Comparison of ENCODE assay signal across 8 cellular contexts in the genomic region with DNA sequence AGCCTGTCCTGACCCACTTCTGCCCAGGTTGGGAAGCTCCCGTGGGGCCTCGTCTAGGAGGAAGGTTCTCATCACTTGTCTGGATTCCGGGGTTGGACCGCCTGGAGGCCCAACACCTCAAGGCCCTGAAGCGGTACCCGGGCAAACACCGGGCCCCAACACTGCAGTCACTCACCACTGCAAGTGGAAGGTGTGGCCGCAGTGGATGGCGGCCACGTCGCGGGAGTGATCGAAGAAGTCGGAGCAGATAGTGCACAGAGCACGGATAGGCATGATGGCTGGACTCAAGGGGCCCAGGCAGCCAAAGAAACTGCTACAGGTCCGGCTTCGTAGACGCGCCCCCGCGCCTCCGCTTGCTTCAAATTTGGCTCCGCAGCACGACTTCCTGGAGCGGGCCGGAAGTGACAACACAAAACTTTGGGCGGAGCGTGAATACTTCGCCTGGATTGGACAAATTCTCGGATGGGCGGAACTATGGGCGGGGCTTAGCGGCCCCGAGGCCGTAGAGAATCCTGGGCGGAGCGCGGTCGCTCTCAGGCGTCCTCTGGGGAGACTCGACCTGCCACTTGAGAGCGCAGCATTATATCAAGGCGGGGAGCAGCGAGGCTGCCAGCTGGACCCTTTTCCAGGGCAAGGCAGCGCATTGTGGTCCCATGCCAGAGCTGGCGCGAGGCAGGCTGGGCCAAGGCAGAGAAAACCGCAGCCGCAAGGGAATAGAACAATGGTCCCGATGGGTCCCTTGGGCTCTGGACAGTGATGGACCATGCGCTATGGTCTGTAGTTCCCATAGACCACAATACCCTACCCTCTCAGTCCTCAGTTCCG. TPM values are rescaled to one million over a fixed set of nuclear protein-coding genes. Genes with fewer than 3 reads are reported as not detected.
DNase-seq lines count a peak whose midpoint lies in the region; ATAC-seq, FAIRE-seq and TF ChIP-seq lines count a peak whose summit lies in the region.

A gene with protein sequence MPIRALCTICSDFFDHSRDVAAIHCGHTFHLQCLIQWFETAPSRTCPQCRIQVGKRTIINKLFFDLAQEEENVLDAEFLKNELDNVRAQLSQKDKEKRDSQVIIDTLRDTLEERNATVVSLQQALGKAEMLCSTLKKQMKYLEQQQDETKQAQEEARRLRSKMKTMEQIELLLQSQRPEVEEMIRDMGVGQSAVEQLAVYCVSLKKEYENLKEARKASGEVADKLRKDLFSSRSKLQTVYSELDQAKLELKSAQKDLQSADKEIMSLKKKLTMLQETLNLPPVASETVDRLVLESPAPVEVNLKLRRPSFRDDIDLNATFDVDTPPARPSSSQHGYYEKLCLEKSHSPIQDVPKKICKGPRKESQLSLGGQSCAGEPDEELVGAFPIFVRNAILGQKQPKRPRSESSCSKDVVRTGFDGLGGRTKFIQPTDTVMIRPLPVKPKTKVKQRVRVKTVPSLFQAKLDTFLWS (minus strand): TSS at position 384 of the 825 bp plus-strand sequence. CDS start 111 bp downstream, at position 273.

- FAIRE-seq in GM12892 (lab: Jason Lieb, UNC): peak; percentile 99

- no peaks in the 10 kb centered on the region for H3K27me3 Mint-ChIP-seq in T-cell
- no peaks in the 10 kb centered on the region for H3K27me3 Mint-ChIP-seq in type B pancreatic cell

- H3K36me3 ChIP-seq in adipocyte (ENCODE audit: control insufficient read depth, insufficient read depth, low read length, severe bottlenecking) (no peaks in the 10 kb centered on the region), heart left ventricle (no peaks in the 10 kb centered on the region)

- DNase-seq in GM12892 (ENCODE audit: insufficient read length) (peak; percentile 99), NCI-H1417 treated with DMSO at 0.1 percent for 48 hours (lab: John Stamatoyannopoulos, UW) (peak; percentile 70), T-cell (peak; percentile 74 to 96 (median 88)), adipocyte (ENCODE audit: low read depth) (peak; percentile 99), heart left ventricle (peak; percentile 94 to 96 (median 95)), pons (ENCODE audit: low spot score) (peak; percentile 94), type B pancreatic cell (ENCODE audit: extremely low spot score, unreplicated experiment) (peak; percentile 95)

- H3K36me3 Mint-ChIP-seq in T-cell (no peaks in the 10 kb centered on the region), type B pancreatic cell (no peaks in the 10 kb centered on the region)

- peak; percentile 67 for TF ChIP-seq POLR2A in GM12892 (IDR thresholded peaks at IDR 0.05; ENCODE audit: low read depth, low read length)
- peak in 1 of 2 donors; percentile 65 for TF ChIP-seq POLR2A in heart left ventricle (IDR thresholded peaks at IDR 0.05)

- peak within 1 kb of the TSS; percentile 34 to 88 (median 82) for H3K27ac ChIP-seq in heart left ventricle

- peak within 1 kb of the TSS; percentile 89 for H3K4me3 ChIP-seq in adipocyte (ENCODE audit: low read length)
- peak within 1 kb of the TSS; percentile 28 to 91 (median 61) for H3K4me3 ChIP-seq in heart left ventricle

- H3K4me3 Mint-ChIP-seq in T-cell (peak within 1 kb of the TSS; percentile 81 to 89 (median 82)), type B pancreatic cell (peak within 1 kb of the TSS; percentile 92)

- H3K27me3 ChIP-seq in adipocyte (replicated peaks; ENCODE audit: control insufficient read depth, insufficient read depth, low read length) (peaks cover 4% of the 10 kb centered on the region), heart left ventricle (no peaks in the 10 kb centered on the region)

- peaks cover 10 to 16% (median 14%) of the 10 kb centered on the region in 3 donors for H3K4me1 Mint-ChIP-seq in T-cell
- H3K4me1 Mint-ChIP-seq in type B pancreatic cell (ENCODE audit: unreplicated experiment): no peaks in the 10 kb centered on the region

- CTCF ChIA-PET in T-cell (lab: Charles Lee): no interaction called here

- intact Hi-C loops in heart left ventricle (cut with DNase I): loop anchor here in 2 of 10 donors (2.0 to 5.0 kb wide), 2 partner anchors 46 to 72 kb away; partner anchors contain the start of genes MON1A (in 1 of the 2) and MST1R (in 1 of the 2)

- no peaks in the 10 kb centered on the region for H3K9me3 ChIP-seq in adipocyte (ENCODE audit: control insufficient read depth, low read length)
- H3K9me3 ChIP-seq in heart left ventricle: no peaks in the 10 kb centered on the region

- H3K4me1 ChIP-seq in adipocyte (ENCODE audit: control insufficient read depth, insufficient read depth, low read length) (no peaks in the 10 kb centered on the region), heart left ventricle (peaks cover 0 to 14% (median 8%) of the 10 kb centered on the region in 12 donors)

- 2% methylated on average over 27 to 52 of the region's 52 CpGs for WGBS in heart left ventricle, 4 donors

- POLR2A ChIA-PET in T-cell (lab: Charles Lee): interaction anchor here (0.5 to 0.7 kb wide), 2 partner anchors 51 to 376 kb away, joined by 3 to 4 read pairs; no protein-coding TSS in a partner anchor

- ATAC-seq in HG02798 (IDR thresholded peaks at IDR 0.05; ENCODE audit: poor library complexity, unreplicated experiment) (peak; percentile 97), T-cell (replicated peaks in 1 of 4) (peak; percentile 98 to 100 (median 100)), heart left ventricle (peak; percentile 99 to 100 (median 100))

- peak within 1 kb of the TSS; percentile 76 for H3K9ac ChIP-seq in adipocyte (ENCODE audit: low read length)

- TF ChIP-seq CTCF in heart left ventricle (IDR thresholded peaks at IDR 0.05): peak in 2 of 12 donors; percentile 15 to 24
- no peak for TF ChIP-seq CTCF in type B pancreatic cell (conservative IDR thresholded peaks at IDR 0.05)

- H3K9me3 Mint-ChIP-seq in T-cell: no peaks in the 10 kb centered on the region
- H3K9me3 Mint-ChIP-seq in type B pancreatic cell: no peaks in the 10 kb centered on the region

- H3K27ac Mint-ChIP-seq in T-cell: peak within 1 kb of the TSS; percentile 78 to 93
- H3K27ac Mint-ChIP-seq in type B pancreatic cell: peak within 1 kb of the TSS; percentile 77

RNA-seq across cellular contexts. Expression of the gene that starts here (rescaled TPM):
- 10.3 TPM for polyA plus RNA-seq in GM12892 (2012; ENCODE audit: missing spikeins)
- total RNA-seq in T-cell (1 to 10 TPM; 4.0 to 5.7 (median 4.4) TPM), heart left ventricle (1 to 10 TPM in 3 of 9 donors, under 1 TPM in 5, not detected in 1; 0.37 to 6.3 (median 0.99) TPM), type B pancreatic cell (ENCODE audit: low replicate concordance) (7.5 and 23.0 TPM in 2 replicates)
- 1 to 10 TPM in 1 of 2 donors, under 1 TPM in 1; 0.72 to 1.3 TPM for polyA plus RNA-seq in heart left ventricle

Comparison
In these comparisons a context has a peak if more than half of its experiments do, and no peak if none do; other contexts are left out.
1. Peak in every context shown above with its lines: DNase-seq, ATAC-seq, H3K4me3 ChIP-seq and H3K27ac ChIP-seq.